ENCODE assay signal across 20 cellular contexts in genomic region chr11:134339756-134340155, GRCh38. TPM values are rescaled to one million over a fixed set of nuclear protein-coding genes. Genes with fewer than 3 reads are reported as not detected.
DNase-seq lines count a peak whose midpoint lies in the region; ATAC-seq and TF ChIP-seq lines count a peak whose summit lies in the region.
"Had no signal": no experiment of that assay in that cellular context is flagged by ENCODE, and none has a peak within 500 bp of the region (broad histone marks: within the 10 kb centered on the region; RNA-seq: fewer than 3 reads in every experiment).

No MANE protein-coding gene starts in this region.

- no CpG with 5 or more reads among the region's 4 CpGs for WGBS in mesendoderm (ENCODE audit: extremely low coverage, insufficient coverage, low lambda C conversion rate)

- H3K18ac ChIP-seq in mesendoderm (ENCODE audit: low read length), result no peak overlapping the region

- H3K36me3 Mint-ChIP-seq in Calu3 (ENCODE audit: insufficient read depth, unreplicated experiment), result peaks cover 5% of the 10 kb centered on the region
- H3K36me3 Mint-ChIP-seq: CD4-positive, CD25-positive, alpha-beta regulatory T cell had no signal

- DNase-seq in Calu3 (no peak), LoVo (ENCODE audit: low spot score) (peak; percentile 64), ecto neural progenitor cell (ENCODE audit: low spot score) (peak; percentile 23), mesendoderm (peak; percentile 25), SJCRH30 (no peak)
- DNase-seq: BE2C; CD4-positive, CD25-positive, alpha-beta regulatory T cell; COR-L47; GF-D8; H9; NCI-H1694; NCI-H2081 treated with DMSO at 0.1 percent for 48 hours; NCI-H446 treated with DMSO at 0.1 percent for 48 hours; SHP77; SK-N-SH had no signal

- peaks cover 16% of the 10 kb centered on the region for H3K4me1 Mint-ChIP-seq in Calu3 (ENCODE audit: low read depth, unreplicated experiment)
- H3K4me1 Mint-ChIP-seq: CD4-positive, CD25-positive, alpha-beta regulatory T cell; H9 had no signal

- H3K79me1 ChIP-seq in mesendoderm (ENCODE audit: low read length), result no peaks in the 10 kb centered on the region

- CTCF ChIA-PET in Calu3 (lab: Charles Lee), result no interaction called here

- no peak overlapping the region for H3K4me3 Mint-ChIP-seq in Calu3 (ENCODE audit: low read depth, unreplicated experiment)
- H3K4me3 Mint-ChIP-seq: CD4-positive, CD25-positive, alpha-beta regulatory T cell; H9 had no signal

- TF ChIP-seq CTCF in Calu3 (IDR thresholded peaks at IDR 0.05; ENCODE audit: unreplicated experiment), result no peak

- no peak overlapping the region for H3K9ac ChIP-seq in mesendoderm (ENCODE audit: low read length)
- H3K9ac ChIP-seq: SK-N-SH had no signal

- H3K4me1 ChIP-seq in mesendoderm (ENCODE audit: control insufficient read depth, low read depth, low read length) (no peaks in the 10 kb centered on the region), SJCRH30 (no peaks in the 10 kb centered on the region)
- H3K4me1 ChIP-seq: BE2C had no signal

- H3K27ac ChIP-seq in mesendoderm (ENCODE audit: low read depth, low read length) (no peak overlapping the region), SJCRH30 (no peak overlapping the region)
- H3K27ac ChIP-seq: HL-60 had no signal

- no peaks in the 10 kb centered on the region for H3K9me3 Mint-ChIP-seq in Calu3 (ENCODE audit: low read depth, unreplicated experiment)
- H3K9me3 Mint-ChIP-seq: CD4-positive, CD25-positive, alpha-beta regulatory T cell; H9 had no signal

- H2BK15ac ChIP-seq in mesendoderm (replicated peaks; ENCODE audit: low read depth), result no peak overlapping the region

- H2BK5ac ChIP-seq in mesendoderm (ENCODE audit: low read length), result no peak overlapping the region

- BruUV-seq in Calu3 (replicated peaks; lab: Mats Ljungman, UMichigan), result no TSS peak

- no peak overlapping the region for H2BK120ac ChIP-seq in mesendoderm (ENCODE audit: low read depth, low read length)

- ATAC-seq in GM21528 (IDR thresholded peaks at IDR 0.05; ENCODE audit: low FRiP score, unreplicated experiment), result no peak
- no peak for ATAC-seq in HG03025 (IDR thresholded peaks at IDR 0.05; ENCODE audit: low FRiP score, unreplicated experiment)
- ATAC-seq in HG02678 (IDR thresholded peaks at IDR 0.05; ENCODE audit: unreplicated experiment), result no peak

- H3K4me2 ChIP-seq in mesendoderm (ENCODE audit: low read length), result no peak overlapping the region
- H3K4me2 ChIP-seq: SK-N-SH had no signal

- H2AK5ac ChIP-seq in mesendoderm (ENCODE audit: low read length), result no peak overlapping the region

- H3K27ac Mint-ChIP-seq in Calu3 (ENCODE audit: unreplicated experiment), result peak overlapping the region; percentile 43
- H3K27ac Mint-ChIP-seq: CD4-positive, CD25-positive, alpha-beta regulatory T cell; H9 had no signal

- no peak overlapping the region for H3K23ac ChIP-seq in mesendoderm (ENCODE audit: low read length)

- H3K4me3 ChIP-seq in mesendoderm (ENCODE audit: low read length) (no peak overlapping the region), SJCRH30 (no peak overlapping the region)

- H3K79me2 ChIP-seq in mesendoderm (ENCODE audit: control insufficient read depth, insufficient read depth, low read length), result no peaks in the 10 kb centered on the region

- no peaks in the 10 kb centered on the region for H3K9me3 ChIP-seq in SJCRH30 (replicated peaks)
- H3K9me3 ChIP-seq: BE2C, SK-N-SH had no signal

- intact Hi-C loops in Calu3 (cut with micrococcal nuclease; ENCODE audit: unreplicated experiment), result no loop called here

- H4K8ac ChIP-seq in mesendoderm (ENCODE audit: low read depth, low read length), result no peak overlapping the region

- H3K27me3 Mint-ChIP-seq in Calu3 (ENCODE audit: unreplicated experiment), result no peaks in the 10 kb centered on the region

- H3K36me3 ChIP-seq in mesendoderm (ENCODE audit: control insufficient read depth, insufficient read depth, low read length) (no peaks in the 10 kb centered on the region), SJCRH30 (no peaks in the 10 kb centered on the region)
- H3K36me3 ChIP-seq: BE2C had no signal

- H3K56ac ChIP-seq in mesendoderm (ENCODE audit: low read length), result no peak overlapping the region

- H4K5ac ChIP-seq in mesendoderm (ENCODE audit: low read length), result no peak overlapping the region

- H3K4ac ChIP-seq in mesendoderm (ENCODE audit: low read depth, low read length), result no peak overlapping the region

- H3K27me3 ChIP-seq in mesendoderm (ENCODE audit: insufficient read depth, low read length, poor library complexity), result no peaks in the 10 kb centered on the region
- no peaks in the 10 kb centered on the region for H3K27me3 ChIP-seq in SJCRH30
- H3K27me3 ChIP-seq: BE2C had no signal

RNA-seq across cellular contexts. Expression of gene GLB1L2, which starts 8.0 kb away (rescaled TPM):
- total RNA-seq in Calu3 (2022), result 15.5 and 19.0 TPM in 2 replicates
- polyA plus RNA-seq in mesendoderm (2013, experiment 1 of 2), result 9.1 TPM
- 9.3 TPM for polyA plus RNA-seq in mesendoderm (2013, experiment 2 of 2)
- not detected in 2 replicates for total RNA-seq in SJCRH30 (2014; rRNA removed; shearing (Covaris generic))
- total RNA-seq: LHCN-M2 had no signal

Comparison
In these comparisons a context has a peak if more than half of its experiments do, and no peak if none do; other contexts are left out.
1. DNase-seq: peak in LoVo (single experiment), ecto neural progenitor cell (single experiment) and mesendoderm (single experiment); none in Calu3 (single experiment) and SJCRH30 (0 of 2).
2. RNA of gene GLB1L2, which starts 8.0 kb away (total RNA-seq): 15.5 to 19.0 TPM in Calu3; not detected in SJCRH30; every median in the first group is over 10 times any median in the second.